8 cellular contexts compared by ENCODE assay signal in genomic region chr12:105235299-105235746, GRCh38.
A peak's percentile ranks its signal among the peaks of the same experiment; 100 is the strongest.
DNase-seq lines count a peak whose midpoint lies in the region; ATAC-seq and TF ChIP-seq lines count a peak whose summit lies in the region.

No MANE protein-coding gene starts in this region.

- no peaks in the 10 kb centered on the region for H3K27me3 ChIP-seq in Loucy (ENCODE audit: insufficient read depth, low read length, poor library complexity, severe bottlenecking)

- H3K27me3 Mint-ChIP-seq in stimulated activated naive CD8-positive, alpha-beta T cell treated with anti-CD3 and anti-CD28 coated beads, Interleukin-15, amount 100 ng/mL, for 72 hours = no peaks in the 10 kb centered on the region

- no peaks in the 10 kb centered on the region for H3K9me3 ChIP-seq in Loucy (ENCODE audit: insufficient read depth, low read depth, low read length)

- peak overlapping the region; percentile 82 for H3K4me3 ChIP-seq in Loucy (ENCODE audit: low read length, poor library complexity, severe bottlenecking)
- peak overlapping the region; percentile 66 for H3K4me3 ChIP-seq in astrocyte of the cerebellum (ENCODE audit: low read depth, low read length)

- no peaks in the 10 kb centered on the region for H3K9me2 ChIP-seq in Loucy (replicated peaks; ENCODE audit: low read depth, low read length)

- H3K9ac ChIP-seq in Loucy (ENCODE audit: low read depth, low read length, poor library complexity, severe bottlenecking) = peak overlapping the region; percentile 73

- H3K4me1 ChIP-seq in Loucy (ENCODE audit: insufficient read depth, low read length, poor library complexity, severe bottlenecking) = peaks cover 48% of the 10 kb centered on the region

- in situ Hi-C loops in astrocyte of the cerebellum (cut with HindIII; ENCODE audit: low sequenced_read_pairs) = no loop called here

- H3K27ac Mint-ChIP-seq in stimulated activated naive CD8-positive, alpha-beta T cell treated with anti-CD3 and anti-CD28 coated beads, Interleukin-15, amount 100 ng/mL, for 72 hours = peak overlapping the region; percentile 77 to 84

- TF ChIP-seq CTCF in Loucy (conservative IDR thresholded peaks at IDR 0.05; ENCODE audit: low read length) = no peak
- no peak for TF ChIP-seq CTCF in astrocyte of the cerebellum (IDR thresholded peaks at IDR 0.05; ENCODE audit: low read depth, low read length, missing control alignments)

- H3K4me2 ChIP-seq in Loucy (ENCODE audit: low read depth, low read length, poor library complexity, severe bottlenecking) = peak overlapping the region; percentile 93

- no peaks in the 10 kb centered on the region for H4K20me1 ChIP-seq in Loucy (ENCODE audit: insufficient read depth, low read length, poor library complexity, severe bottlenecking)

- peak overlapping the region; percentile 72 for H2AFZ ChIP-seq in Loucy (ENCODE audit: low read length)

- H3F3A ChIP-seq in Loucy (ENCODE audit: low read depth) = peaks cover 5% of the 10 kb centered on the region; the same call in 1 of the 2 replicates

- H3K4me1 Mint-ChIP-seq in stimulated activated naive CD8-positive, alpha-beta T cell treated with anti-CD3 and anti-CD28 coated beads, Interleukin-15, amount 100 ng/mL, for 72 hours = peaks cover 42% of the 10 kb centered on the region

- ATAC-seq in stimulated activated naive CD8-positive, alpha-beta T cell treated with anti-CD3 and anti-CD28 coated beads, Interleukin-15, amount 100 ng/mL, for 72 hours = peak; percentile 45
- no peak for ATAC-seq in HG02840 (IDR thresholded peaks at IDR 0.05; ENCODE audit: low FRiP score, unreplicated experiment)

- peaks cover 40% of the 10 kb centered on the region for H3K79me2 ChIP-seq in Loucy (ENCODE audit: insufficient read depth, low read length)

- no peaks in the 10 kb centered on the region for H3K36me3 ChIP-seq in Loucy (ENCODE audit: insufficient read depth, low read length)

- peak overlapping the region; percentile 84 to 92 for H3K4me3 Mint-ChIP-seq in stimulated activated naive CD8-positive, alpha-beta T cell treated with anti-CD3 and anti-CD28 coated beads, Interleukin-15, amount 100 ng/mL, for 72 hours

- peak; percentile 21 for DNase-seq in NCI-H82 (lab: John Stamatoyannopoulos, UW)
- DNase-seq in NCI-H82 treated with DMSO at 0.1 percent for 48 hours (lab: John Stamatoyannopoulos, UW; ENCODE audit: unreplicated experiment) = no peak
- DNase-seq in astrocyte of the cerebellum (ENCODE audit: low read depth) = no peak
- peak; percentile 10 for DNase-seq in iPS-NIHi11 (ENCODE audit: low spot score)
- DNase-seq in stimulated activated naive CD8-positive, alpha-beta T cell treated with anti-CD3 and anti-CD28 coated beads, Interleukin-15, amount 100 ng/mL, for 72 hours = peak in 1 of 2 donors; percentile 6
- DNase-seq in AG08395 (ENCODE audit: low spot score) = no peak

- H3K9me3 Mint-ChIP-seq in stimulated activated naive CD8-positive, alpha-beta T cell treated with anti-CD3 and anti-CD28 coated beads, Interleukin-15, amount 100 ng/mL, for 72 hours = no peaks in the 10 kb centered on the region

Comparison
In these comparisons a context has a peak if more than half of its experiments do, and no peak if none do; other contexts are left out.
1. DNase-seq: peak in NCI-H82 (single experiment) and iPS-NIHi11 (single experiment); none in NCI-H82 treated with DMSO at 0.1 percent for 48 hours (single experiment), astrocyte of the cerebellum (single experiment) and AG08395 (single experiment).